30 cellular contexts compared by ENCODE assay signal in genomic region chr13:73370066-73370465, GRCh38.
"Had no signal": no experiment of that assay in that cellular context is flagged by ENCODE, and none has a peak within 500 bp of the region (broad histone marks: within the 10 kb centered on the region; RNA-seq: fewer than 3 reads in every experiment).

No MANE protein-coding gene starts in this region.

- H3K4me1 Mint-ChIP-seq: activated CD4-positive, alpha-beta T cell treated with anti-CD3 and anti-CD28 coated beads, Interleukin-2, amount 10 ng/mL, durations not matched to agents 24 days and 14 days; activated T-helper 17 cell treated with anti-CD3 and anti-CD28 coated beads, Interleukin-2, amount 50 U/mL, for 72 hours; immature natural killer cell; T-helper 17 cell had no signal

- H3K4me3 ChIP-seq: lower lobe of right lung, mucosa of descending colon, right lobe of liver, skin epidermis, thoracic aorta, upper lobe of left lung had no signal

- H3K9me3 Mint-ChIP-seq: activated CD4-positive, alpha-beta memory T cell treated with anti-CD3 and anti-CD28 coated beads for 36 hours; activated T-cell treated with anti-CD3 and anti-CD28 coated beads, Interleukin-2, amount 50 U/mL, for 4 hours; activated T-helper 17 cell treated with anti-CD3 and anti-CD28 coated beads, Interleukin-2, amount 50 U/mL, for 72 hours; endodermal cell had no signal

- H3K36me3 Mint-ChIP-seq: activated CD4-positive, alpha-beta memory T cell treated with anti-CD3 and anti-CD28 coated beads for 36 hours; immature natural killer cell; natural killer cell treated with Interleukin-12 subunit alpha and Interleukin-12 subunit beta and Interleukin-15 and Interleukin-18, amount 100 ng/mL, for 72 hours had no signal

- H3K27ac Mint-ChIP-seq: activated CD4-positive, alpha-beta memory T cell treated with anti-CD3 and anti-CD28 coated beads for 36 hours; activated CD4-positive, alpha-beta T cell treated with anti-CD3 and anti-CD28 coated beads, Interleukin-2, amount 10 ng/mL, durations not matched to agents 24 days and 14 days; activated T-helper 17 cell treated with anti-CD3 and anti-CD28 coated beads, Interleukin-2, amount 50 U/mL, for 72 hours; dendritic cell treated with granulocyte-macrophage colony-stimulating factor and Interleukin-4, amounts not matched to agents 40 ng/mL and 50 ng/mL, for 4 days; endodermal cell; immature natural killer cell; natural killer cell treated with Interleukin-12 subunit alpha and Interleukin-12 subunit beta and Interleukin-15 and Interleukin-18, amount 100 ng/mL, for 72 hours; T-helper 17 cell had no signal

- DNase-seq: activated CD4-positive, alpha-beta memory T cell treated with anti-CD3 and anti-CD28 coated beads for 36 hours; activated CD4-positive, alpha-beta T cell treated with anti-CD3 and anti-CD28 coated beads, Interleukin-2, amount 10 ng/mL, durations not matched to agents 24 days and 14 days; activated CD4-positive, CD25-positive, alpha-beta regulatory T cell treated with anti-CD3 and anti-CD28 coated beads, Interleukin-2, amount 50 U/mL, for 72 hours; activated CD8-positive, alpha-beta memory T cell treated with anti-CD3 and anti-CD28 coated beads, Interleukin-2, amount 50 U/mL, for 48 hours; activated gamma-delta T cell treated with Interleukin-2 at 50 U/mL for 16 hours; activated naive CD4-positive, alpha-beta T cell treated with anti-CD3 and anti-CD28 coated beads, Interleukin-2, amount 50 U/mL, for 16 hours; activated T-cell treated with anti-CD3 and anti-CD28 coated beads, Interleukin-2, amount 50 U/mL, for 4 hours; amygdala; caudate nucleus; endodermal cell; head of caudate nucleus; hypothalamus; immature natural killer cell; kidney glomerular epithelial cell; lower lobe of right lung; mesendoderm; mucosa of descending colon; right lobe of liver; stimulated activated CD4-positive, alpha-beta T cell treated with anti-CD3 and anti-CD28 coated beads, Interleukin-12 subunit alpha, Interleukin-12 subunit beta, amount 100 ng/mL, for 4 hours; stimulated activated CD4-positive, alpha-beta T cell treated with anti-CD3 and anti-CD28 coated beads, Interleukin-4, amount 100 ng/mL, for 1 hour; stimulated activated naive CD8-positive, alpha-beta T cell treated with anti-CD3 and anti-CD28 coated beads, Interleukin-15, Interleukin-2, amounts not matched to agents 100 U/mL and 50 U/mL, for 24 hours; T-helper 17 cell; T1000; upper lobe of left lung had no signal

- H3K4me3 Mint-ChIP-seq: activated CD4-positive, alpha-beta memory T cell treated with anti-CD3 and anti-CD28 coated beads for 36 hours; activated CD4-positive, alpha-beta T cell treated with anti-CD3 and anti-CD28 coated beads, Interleukin-2, amount 10 ng/mL, durations not matched to agents 24 days and 14 days; activated T-cell treated with anti-CD3 and anti-CD28 coated beads, Interleukin-2, amount 50 U/mL, for 4 hours; activated T-helper 17 cell treated with anti-CD3 and anti-CD28 coated beads, Interleukin-2, amount 50 U/mL, for 72 hours; dendritic cell treated with granulocyte-macrophage colony-stimulating factor and Interleukin-4, amounts not matched to agents 40 ng/mL and 50 ng/mL, for 4 days; endodermal cell; immature natural killer cell; natural killer cell treated with Interleukin-12 subunit alpha and Interleukin-12 subunit beta and Interleukin-15 and Interleukin-18, amount 100 ng/mL, for 72 hours; T-helper 17 cell had no signal

- H3K4me1 ChIP-seq: lower lobe of right lung, right lobe of liver, upper lobe of left lung had no signal

- H3K9me3 ChIP-seq: lower lobe of right lung, mucosa of descending colon, right lobe of liver, thoracic aorta, upper lobe of left lung had no signal

- H3K27me3 Mint-ChIP-seq: dendritic cell treated with granulocyte-macrophage colony-stimulating factor and Interleukin-4, amounts not matched to agents 40 ng/mL and 50 ng/mL, for 4 days had no signal

- H3K27ac ChIP-seq: lower lobe of right lung, right lobe of liver, thoracic aorta, upper lobe of left lung had no signal

- H3K36me3 ChIP-seq: lower lobe of right lung, right lobe of liver, thoracic aorta, upper lobe of left lung had no signal

- ATAC-seq: activated T-cell treated with anti-CD3 and anti-CD28 coated beads, Interleukin-2, amount 50 U/mL, for 4 hours; activated T-helper 17 cell treated with anti-CD3 and anti-CD28 coated beads, Interleukin-2, amount 50 U/mL, for 72 hours; left lobe of liver; lower lobe of right lung; mucosa of descending colon; natural killer cell treated with Interleukin-12 subunit alpha and Interleukin-12 subunit beta and Interleukin-15 and Interleukin-18, amount 100 ng/mL, for 72 hours; right lobe of liver; stimulated activated naive CD8-positive, alpha-beta T cell treated with anti-CD3 and anti-CD28 coated beads, Interleukin-15, Interleukin-2, amounts not matched to agents 100 U/mL and 50 U/mL, for 24 hours; T-helper 17 cell had no signal

- H3K27me3 ChIP-seq: right lobe of liver, upper lobe of left lung had no signal
